In genomic region chr7:68629-69028, GRCh38 we compare ENCODE assay signal across 15 cellular contexts.
DNase-seq lines count a peak whose midpoint lies in the region; TF ChIP-seq lines count a peak whose summit lies in the region.
"Had no signal": no experiment of that assay in that cellular context is flagged by ENCODE, and none has a peak within 500 bp of the region (broad histone marks: within the 10 kb centered on the region; RNA-seq: fewer than 3 reads in every experiment).

No MANE protein-coding gene starts in this region.

- H3K79me2 ChIP-seq in GM23248 (ENCODE audit: insufficient read depth), result no peaks in the 10 kb centered on the region

- H3K27ac Mint-ChIP-seq in Calu3 (ENCODE audit: unreplicated experiment), result no peak overlapping the region
- H3K27ac Mint-ChIP-seq: effector memory CD8-positive, alpha-beta T cell had no signal

- no peaks in the 10 kb centered on the region for H3K4me1 Mint-ChIP-seq in Calu3 (ENCODE audit: low read depth, unreplicated experiment)

- WGBS in GM23248 (ENCODE audit: low coverage in 1 of 2, low lambda C conversion rate in 2 of 2, missing lambda C conversion rate in 2 of 2), 2 experiments, result 47 to 49% methylated on average over 16 to 17 of the region's 17 CpGs

- no peaks in the 10 kb centered on the region for H3K9me3 ChIP-seq in GM23248 (ENCODE audit: low read depth)
- H3K9me3 ChIP-seq: adrenal gland, thyroid gland had no signal

- peaks cover 11% of the 10 kb centered on the region; the same call in 1 of the 2 replicates for H3K4me1 ChIP-seq in GM23248 (ENCODE audit: insufficient read depth)

- TF ChIP-seq CTCF in fibroblast of mammary gland (conservative IDR thresholded peaks at IDR 0.05; ENCODE audit: control insufficient read depth, insufficient read depth, low read depth, low read length) (no peak), retinal pigment epithelial cell (conservative IDR thresholded peaks at IDR 0.05; ENCODE audit: low read depth, low read length) (peak; percentile 25), Calu3 (IDR thresholded peaks at IDR 0.05; ENCODE audit: unreplicated experiment) (no peak)

- H3K27me3 Mint-ChIP-seq in Calu3 (ENCODE audit: unreplicated experiment), result peaks cover 32% of the 10 kb centered on the region

- peak overlapping the region; percentile 51 for H3K27ac ChIP-seq in GM23248
- H3K27ac ChIP-seq: adrenal gland, thyroid gland, VCaP had no signal

- H3K4me2 ChIP-seq in GM23248 (ENCODE audit: unreplicated experiment), result peak overlapping the region; percentile 22

- intact Hi-C loops in Calu3 (cut with micrococcal nuclease; ENCODE audit: unreplicated experiment), result no loop called here

- H2AFZ ChIP-seq in GM23248, result no peak overlapping the region

- CTCF ChIA-PET in Calu3 (lab: Charles Lee), result no interaction called here

- H3K4me3 ChIP-seq in GM23248 (no peak overlapping the region), fibroblast of mammary gland (ENCODE audit: control insufficient read depth, low read depth, low read length) (no peak overlapping the region), retinal pigment epithelial cell (ENCODE audit: low read length) (no peak overlapping the region)
- H3K4me3 ChIP-seq: adrenal gland, skin epidermis, thyroid gland had no signal

- no peaks in the 10 kb centered on the region for H3K9me3 Mint-ChIP-seq in Calu3 (ENCODE audit: low read depth, unreplicated experiment)
- H3K9me3 Mint-ChIP-seq: effector memory CD8-positive, alpha-beta T cell had no signal

- no peaks in the 10 kb centered on the region for H3K27me3 ChIP-seq in GM23248 (replicated peaks; ENCODE audit: insufficient read depth)
- H3K27me3 ChIP-seq: adrenal gland, thyroid gland had no signal

- H3K4me3 Mint-ChIP-seq in Calu3 (ENCODE audit: low read depth, unreplicated experiment), result no peak overlapping the region
- H3K4me3 Mint-ChIP-seq: effector memory CD8-positive, alpha-beta T cell had no signal

- peaks cover 7% of the 10 kb centered on the region; the same call in 1 of the 2 replicates for H3F3A ChIP-seq in GM23248 (ENCODE audit: insufficient read depth)

- no peaks in the 10 kb centered on the region for H4K20me1 ChIP-seq in GM23248 (ENCODE audit: insufficient read depth)

- in situ Hi-C loops in GM23248 (cut with MboI), result no loop called here

- peak; percentile 70 for DNase-seq in GM23248
- DNase-seq in RPMI7951 (ENCODE audit: low read depth), result peak; percentile 99
- DNase-seq in fibroblast of mammary gland (ENCODE audit: low read depth), result peak; percentile 46
- no peak for DNase-seq in retinal pigment epithelial cell (ENCODE audit: low read depth)
- no peak for DNase-seq in Calu3
- no peak for DNase-seq in NCI-H748 treated with DMSO at 0.1 percent for 48 hours (lab: John Stamatoyannopoulos, UW)
- no peak for DNase-seq in cerebellar cortex (ENCODE audit: low spot score)
- DNase-seq: activated CD8-positive, alpha-beta memory T cell treated with anti-CD3 and anti-CD28 coated beads, Interleukin-2, amount 50 U/mL, for 48 hours; DMS 273 treated with DMSO at 0.1 percent for 48 hours; effector memory CD8-positive, alpha-beta T cell; MM.1S; thyroid gland had no signal

- H3K9me2 ChIP-seq in GM23248 (ENCODE audit: insufficient read depth), result no peaks in the 10 kb centered on the region

- no TSS peak for BruUV-seq in Calu3 (replicated peaks; lab: Mats Ljungman, UMichigan)

- H3K36me3 ChIP-seq in GM23248 (ENCODE audit: low read depth), result no peaks in the 10 kb centered on the region
- H3K36me3 ChIP-seq: adrenal gland, thyroid gland had no signal

- no peaks in the 10 kb centered on the region for H3K36me3 Mint-ChIP-seq in Calu3 (ENCODE audit: insufficient read depth, unreplicated experiment)

- H3K9ac ChIP-seq in GM23248, result no peak overlapping the region

Comparison
In these comparisons a context has a peak if more than half of its experiments do, and no peak if none do; other contexts are left out.
1. DNase-seq: peak in GM23248 (single experiment), RPMI7951 (single experiment) and fibroblast of mammary gland (single experiment); none in retinal pigment epithelial cell (single experiment), Calu3 (single experiment), NCI-H748 treated with DMSO at 0.1 percent for 48 hours (single experiment) and cerebellar cortex (single experiment).